24 cellular contexts compared by ENCODE assay signal in genomic region chr12:83468988-83469908, GRCh38.
"Had no signal": no experiment of that assay in that cellular context is flagged by ENCODE, and none has a peak within 500 bp of the region (broad histone marks: within the 10 kb centered on the region; RNA-seq: fewer than 3 reads in every experiment).

No MANE protein-coding gene starts in this region.

- ATAC-seq: activated CD4-positive, CD25-positive, alpha-beta regulatory T cell treated with anti-CD3 and anti-CD28 coated beads, Interleukin-2, amount 50 U/mL, for 24 hours; sciatic nerve; stimulated activated naive CD8-positive, alpha-beta T cell treated with anti-CD3 and anti-CD28 coated beads, Interleukin-15, Interleukin-2, amounts not matched to agents 100 U/mL and 50 U/mL, for 24 hours had no signal

- DNase-seq: activated CD4-positive, alpha-beta T cell treated with anti-CD3 and anti-CD28 coated beads for 48 hours; activated CD4-positive, alpha-beta T cell treated with anti-CD3 and anti-CD28 coated beads, Interleukin-2, amount 50 U/mL, for 48 hours; activated CD8-positive, alpha-beta memory T cell treated with anti-CD3 and anti-CD28 coated beads for 24 hours; activated effector memory CD4-positive, alpha-beta T cell treated with Interleukin-2 at 50 U/mL for 16 hours; activated naive CD4-positive, alpha-beta T cell treated with Interleukin-2 at 50 U/mL for 16 hours; aorta; central memory CD4-positive, alpha-beta T cell; endodermal cell; islet precursor cell; left ventricle myocardium superior; ovary; stimulated activated CD4-positive, alpha-beta T cell treated with anti-CD3 and anti-CD28 coated beads, Interleukin-12 subunit alpha, Interleukin-12 subunit beta, amount 100 ng/mL, for 4 hours; stimulated activated CD4-positive, alpha-beta T cell treated with anti-CD3 and anti-CD28 coated beads, Interleukin-4, amount 100 ng/mL, for 1 hour; stimulated activated naive CD8-positive, alpha-beta T cell treated with anti-CD3 and anti-CD28 coated beads, Interleukin-15, Interleukin-2, amounts not matched to agents 100 U/mL and 50 U/mL, for 24 hours; T-helper 9 cell; uterus; WERI-Rb-1 had no signal

- H3K4me3 ChIP-seq: esophagus muscularis mucosa, ovary, skin epidermis, thoracic aorta, uterus had no signal

- H3K27ac ChIP-seq: esophagus muscularis mucosa, ovary, skin epidermis, thoracic aorta, uterus, WERI-Rb-1 had no signal

- H3K9me3 ChIP-seq: esophagus muscularis mucosa, ovary, thoracic aorta, uterus had no signal

- H3K4me1 ChIP-seq: esophagus muscularis mucosa, uterus had no signal

- H3K36me3 ChIP-seq: esophagus muscularis mucosa, ovary, thoracic aorta, uterus, WERI-Rb-1 had no signal

- H3K27me3 ChIP-seq: esophagus muscularis mucosa, ovary, uterus had no signal

- FAIRE-seq: frontal cortex, TTC549 had no signal
